In the genomic region with DNA sequence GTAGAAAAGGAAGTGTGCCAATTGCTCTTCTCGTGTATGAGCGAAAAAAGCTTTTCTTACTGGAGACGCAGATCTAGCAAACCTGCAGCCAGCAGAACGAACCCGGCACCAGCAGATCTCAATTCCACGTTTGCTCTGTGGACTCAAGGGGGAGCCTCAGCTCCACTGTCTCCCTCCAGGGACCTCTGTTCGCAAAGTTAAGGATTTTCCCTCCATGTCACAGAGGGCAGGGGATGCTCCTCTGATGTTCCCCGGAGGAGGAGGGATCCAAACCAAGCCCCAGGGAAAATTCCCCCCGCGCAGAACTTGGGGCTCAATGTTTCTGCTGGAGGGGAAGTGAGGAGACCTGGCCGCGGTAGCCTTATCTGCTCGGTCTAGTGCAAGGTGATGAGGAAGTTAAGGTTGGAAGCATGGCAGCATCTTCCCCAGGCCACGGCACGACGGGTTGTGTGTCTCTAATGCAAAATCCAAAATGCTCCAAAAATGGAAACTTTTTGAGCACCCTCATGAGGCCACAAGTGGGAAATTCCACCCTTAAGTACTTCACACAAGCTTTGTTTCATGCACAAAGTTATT, we compare ENCODE assay signal across 8 cellular contexts. TPM values are rescaled to one million over a fixed set of nuclear protein-coding genes. Genes with fewer than 3 reads are reported as not detected.
DNase-seq lines count a peak whose midpoint lies in the region; ATAC-seq and TF ChIP-seq lines count a peak whose summit lies in the region.

No MANE protein-coding gene starts in this region.

- H3K4me3 ChIP-seq in OCI-LY3 (ENCODE audit: low read length) (peak overlapping the region; percentile 74), trophoblast cell (ENCODE audit: low read depth, low read length) (no peak overlapping the region), MG63 (no peak overlapping the region)

- peak overlapping the region; percentile 95 for H3K4me2 ChIP-seq in OCI-LY3 (ENCODE audit: low read length)
- no peak overlapping the region for H3K4me2 ChIP-seq in trophoblast cell (ENCODE audit: low read length)

- H3K4me1 ChIP-seq in OCI-LY3 (ENCODE audit: low read length) (peaks cover 52% of the 10 kb centered on the region), trophoblast cell (ENCODE audit: control insufficient read depth in 1 of 2, insufficient read depth in 2 of 2, low read length in 2 of 2) (peaks cover 3 to 4% of the 10 kb centered on the region in 2 experiments)

- H3K36me3 ChIP-seq in OCI-LY3 (replicated peaks; ENCODE audit: low read depth, low read length) (peaks cover 16% of the 10 kb centered on the region), trophoblast cell (ENCODE audit: control insufficient read depth in 1 of 2, insufficient read depth in 2 of 2, low read length in 2 of 2) (peaks cover 5 to 9% of the 10 kb centered on the region in 2 experiments), MG63 (peaks cover 7% of the 10 kb centered on the region; the same call in 1 of the 2 replicates)

- no peak overlapping the region for H3K23ac ChIP-seq in trophoblast cell (ENCODE audit: low read length)

- H3K18ac ChIP-seq in trophoblast cell (ENCODE audit: low read length) = no peak overlapping the region

- no peaks in the 10 kb centered on the region for H4K20me1 ChIP-seq in OCI-LY3 (ENCODE audit: insufficient read depth, low read length)

- no peaks in the 10 kb centered on the region for H3K9me3 ChIP-seq in OCI-LY3 (ENCODE audit: insufficient read depth, low read length)
- H3K9me3 ChIP-seq in trophoblast cell (ENCODE audit: insufficient read depth, low read depth, low read length) = peaks cover 4% of the 10 kb centered on the region
- no peaks in the 10 kb centered on the region for H3K9me3 ChIP-seq in MG63

- no peak overlapping the region for H4K91ac ChIP-seq in trophoblast cell (ENCODE audit: low read depth, low read length)

- no peak for ATAC-seq in GM18511 (IDR thresholded peaks at IDR 0.05; ENCODE audit: unreplicated experiment)
- no peak for ATAC-seq in HG03469 (IDR thresholded peaks at IDR 0.05; ENCODE audit: unreplicated experiment)

- DNase-seq in ELR (ENCODE audit: low read depth) (peak; percentile 51), fibroblast of peridontal ligament (ENCODE audit: extremely low read depth) (peak; percentile 39), trophoblast cell (peak; percentile 35 to 52), SIG-M5 treated with dmso at 0.1 percent for 504 hours (lab: John Stamatoyannopoulos, UW; ENCODE audit: unreplicated experiment) (no peak), MG63 (no peak)

- H3K9ac ChIP-seq in OCI-LY3 (ENCODE audit: low read length) (peak overlapping the region; percentile 67), trophoblast cell (ENCODE audit: low read length) (no peak overlapping the region)

- H3K27ac ChIP-seq in OCI-LY3 (ENCODE audit: low read length) = peak overlapping the region; percentile 99
- H3K27ac ChIP-seq in trophoblast cell (ENCODE audit: low read depth, low read length) = no peak overlapping the region

- H3K14ac ChIP-seq in trophoblast cell (ENCODE audit: low read length) = no peak overlapping the region

- no peak overlapping the region for H2BK12ac ChIP-seq in trophoblast cell (ENCODE audit: low read length)

- no peak overlapping the region for H2AK5ac ChIP-seq in trophoblast cell (ENCODE audit: low read length)

- H4K12ac ChIP-seq in trophoblast cell (ENCODE audit: low read depth, low read length) = no peak overlapping the region

- WGBS in trophoblast cell (ENCODE audit: extremely low coverage, insufficient coverage, insufficient read length) = no CpG with 5 or more reads among the region's 16 CpGs

- H2BK120ac ChIP-seq in trophoblast cell (ENCODE audit: insufficient read depth, low read length, poor library complexity) = no peak overlapping the region

- H3K4ac ChIP-seq in trophoblast cell (ENCODE audit: low read depth, low read length) = no peak overlapping the region

- peak; percentile 48 for TF ChIP-seq CTCF in OCI-LY3 (IDR thresholded peaks at IDR 0.05; ENCODE audit: low read depth, low read length)

- no peaks in the 10 kb centered on the region for H3K79me1 ChIP-seq in trophoblast cell (ENCODE audit: low read length)

- H4K8ac ChIP-seq in trophoblast cell (ENCODE audit: low read depth, low read length) = no peak overlapping the region

- H3K27me3 ChIP-seq in OCI-LY3 (ENCODE audit: low read depth, low read length) = no peaks in the 10 kb centered on the region
- H3K27me3 ChIP-seq in trophoblast cell (ENCODE audit: insufficient read depth, low read length) = no peaks in the 10 kb centered on the region
- no peaks in the 10 kb centered on the region for H3K27me3 ChIP-seq in MG63

- H2BK5ac ChIP-seq in trophoblast cell (ENCODE audit: low read depth, low read length, poor library complexity) = no peak overlapping the region

- peaks cover 41% of the 10 kb centered on the region for H3K79me2 ChIP-seq in OCI-LY3 (ENCODE audit: low read length)
- no peaks in the 10 kb centered on the region for H3K79me2 ChIP-seq in trophoblast cell (ENCODE audit: control insufficient read depth, insufficient read depth, low read length, poor library complexity)

- H2AFZ ChIP-seq in OCI-LY3 (ENCODE audit: low read depth, low read length) (peak overlapping the region; percentile 54; the same call in 1 of the 2 replicates), trophoblast cell (ENCODE audit: insufficient read depth, low read length, poor library complexity) (no peak overlapping the region)

RNA-seq across cellular contexts. Expression of a gene that starts 9.0 kb away (rescaled TPM):
- polyA plus RNA-seq in trophoblast cell (2013) = 6.3 and 6.5 TPM in 2 replicates
- total RNA-seq in MG63 (2014; rRNA removed; shearing (Covaris generic); ENCODE audit: low replicate concordance) = 8.6 and 18.2 TPM in 2 replicates

RNA-seq across cellular contexts. Expression of a gene that starts 12.4 kb away (rescaled TPM):
- polyA plus RNA-seq in trophoblast cell (2013) = 15.5 and 16.6 TPM in 2 replicates
- total RNA-seq in MG63 (2014; rRNA removed; shearing (Covaris generic); ENCODE audit: low replicate concordance) = 43.2 and 59.7 TPM in 2 replicates

RNA-seq across cellular contexts. Expression of a gene that starts 48.2 kb away (rescaled TPM):
- 4.9 and 5.3 TPM in 2 replicates for polyA plus RNA-seq in trophoblast cell (2013)
- total RNA-seq in MG63 (2014; rRNA removed; shearing (Covaris generic); ENCODE audit: low replicate concordance) = 2.9 and 6.0 TPM in 2 replicates

Comparison
In these comparisons a context has a peak if more than half of its experiments do, and no peak if none do; other contexts are left out.
1. DNase-seq: peak in ELR (single experiment), fibroblast of peridontal ligament (single experiment) and trophoblast cell (2 of 2); none in SIG-M5 treated with dmso at 0.1 percent for 504 hours (single experiment) and MG63 (single experiment).